In the genomic region with DNA sequence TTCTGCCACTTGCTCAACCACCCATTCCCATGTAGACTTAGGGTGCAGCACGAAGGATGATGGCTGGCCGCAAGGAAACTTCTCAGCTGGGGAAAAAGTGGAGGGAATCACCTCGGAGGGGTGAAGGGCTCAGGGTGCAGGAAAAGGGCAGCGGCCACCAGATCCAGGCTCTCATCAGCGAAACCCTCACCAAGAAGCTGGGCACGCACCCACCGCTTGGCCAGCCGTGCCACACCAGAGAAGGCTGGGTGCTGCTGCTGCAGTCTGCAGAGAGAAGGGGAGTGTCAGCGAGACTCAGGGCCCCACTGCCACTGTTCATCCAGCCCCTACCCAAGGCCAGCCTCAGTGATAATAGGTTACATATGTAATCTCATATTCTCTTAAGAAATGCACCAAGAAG, we compare ENCODE assay signal across 19 cellular contexts. TPM values are rescaled to one million over a fixed set of nuclear protein-coding genes. Genes with fewer than 3 reads are reported as not detected.
A peak's percentile ranks its signal among the peaks of the same experiment; 100 is the strongest.
DNase-seq lines count a peak whose midpoint lies in the region; ATAC-seq, FAIRE-seq and TF ChIP-seq lines count a peak whose summit lies in the region.
"Had no signal": no experiment of that assay in that cellular context is flagged by ENCODE, and none has a peak within 500 bp of the region (broad histone marks: within the 10 kb centered on the region; RNA-seq: fewer than 3 reads in every experiment).

No MANE protein-coding gene starts in this region.

- H3K27ac Mint-ChIP-seq in activated naive CD8-positive, alpha-beta T cell treated with anti-CD3 and anti-CD28 coated beads, Interleukin-2, amount 10 ng/mL, durations not matched to agents 7 days and 5 days: no peak overlapping the region
- no peak overlapping the region for H3K27ac Mint-ChIP-seq in activated naive CD8-positive, alpha-beta T cell treated with anti-CD3 and anti-CD28 coated beads for 36 hours
- peak overlapping the region; percentile 63 for H3K27ac Mint-ChIP-seq in activated T-helper 17 cell treated with anti-CD3 and anti-CD28 coated beads, Interleukin-2, amount 50 U/mL, for 72 hours

- no peaks in the 10 kb centered on the region for H3K27me3 Mint-ChIP-seq in activated naive CD8-positive, alpha-beta T cell treated with anti-CD3 and anti-CD28 coated beads, Interleukin-2, amount 10 ng/mL, durations not matched to agents 7 days and 5 days
- no peaks in the 10 kb centered on the region for H3K27me3 Mint-ChIP-seq in activated naive CD8-positive, alpha-beta T cell treated with anti-CD3 and anti-CD28 coated beads for 36 hours
- no peaks in the 10 kb centered on the region for H3K27me3 Mint-ChIP-seq in activated T-helper 17 cell treated with anti-CD3 and anti-CD28 coated beads, Interleukin-2, amount 50 U/mL, for 72 hours

- peaks cover 7% of the 10 kb centered on the region for H3K36me3 Mint-ChIP-seq in activated naive CD8-positive, alpha-beta T cell treated with anti-CD3 and anti-CD28 coated beads, Interleukin-2, amount 10 ng/mL, durations not matched to agents 7 days and 5 days
- H3K36me3 Mint-ChIP-seq in activated naive CD8-positive, alpha-beta T cell treated with anti-CD3 and anti-CD28 coated beads for 36 hours: peaks cover 12% of the 10 kb centered on the region
- H3K36me3 Mint-ChIP-seq in activated T-helper 17 cell treated with anti-CD3 and anti-CD28 coated beads, Interleukin-2, amount 50 U/mL, for 72 hours (ENCODE audit: low read depth): peaks cover 94% of the 10 kb centered on the region

- POLR2A ChIA-PET in activated naive CD8-positive, alpha-beta T cell treated with anti-CD3 and anti-CD28 coated beads, Interleukin-2, amount 10 ng/mL, durations not matched to agents 7 days and 5 days (lab: Charles Lee): interaction anchor here (1.2 kb wide), 1 partner anchor 12 kb away, joined by 5 read pairs; no protein-coding TSS in a partner anchor

- H3K9me3 Mint-ChIP-seq in activated naive CD8-positive, alpha-beta T cell treated with anti-CD3 and anti-CD28 coated beads, Interleukin-2, amount 10 ng/mL, durations not matched to agents 7 days and 5 days: no peaks in the 10 kb centered on the region
- H3K9me3 Mint-ChIP-seq in activated naive CD8-positive, alpha-beta T cell treated with anti-CD3 and anti-CD28 coated beads for 36 hours: no peaks in the 10 kb centered on the region
- H3K9me3 Mint-ChIP-seq in activated T-helper 17 cell treated with anti-CD3 and anti-CD28 coated beads, Interleukin-2, amount 50 U/mL, for 72 hours: no peaks in the 10 kb centered on the region

- H3K4me1 Mint-ChIP-seq in activated naive CD8-positive, alpha-beta T cell treated with anti-CD3 and anti-CD28 coated beads, Interleukin-2, amount 10 ng/mL, durations not matched to agents 7 days and 5 days: peaks cover 2% of the 10 kb centered on the region
- peaks cover 4% of the 10 kb centered on the region for H3K4me1 Mint-ChIP-seq in activated naive CD8-positive, alpha-beta T cell treated with anti-CD3 and anti-CD28 coated beads for 36 hours
- peaks cover 4% of the 10 kb centered on the region for H3K4me1 Mint-ChIP-seq in activated T-helper 17 cell treated with anti-CD3 and anti-CD28 coated beads, Interleukin-2, amount 50 U/mL, for 72 hours

- no peak for FAIRE-seq in D721Med (lab: Jason Lieb, UNC)
- FAIRE-seq: HTR-8/SVneo had no signal

- DNase-seq in activated naive CD8-positive, alpha-beta T cell treated with anti-CD3 and anti-CD28 coated beads, Interleukin-2, amount 10 ng/mL, durations not matched to agents 7 days and 5 days: peak; percentile 2
- DNase-seq in activated naive CD8-positive, alpha-beta T cell treated with anti-CD3 and anti-CD28 coated beads for 36 hours: no peak
- DNase-seq in D721Med (ENCODE audit: insufficient read length, low spot score) (peak; percentile 9), posterior vena cava (ENCODE audit: low spot score) (peak; percentile 58), DMS153 treated with DMSO at 0.1 percent for 48 hours (lab: John Stamatoyannopoulos, UW; ENCODE audit: unreplicated experiment) (no peak)
- no peak for DNase-seq in activated CD8-positive, alpha-beta memory T cell treated with anti-CD3 and anti-CD28 coated beads for 24 hours
- no peak for DNase-seq in stimulated activated naive CD4-positive, alpha-beta T cell treated with Interleukin-2 at 50 U/mL for 16 hours (lab: John Stamatoyannopoulos, UW)
- DNase-seq: DND-41, GM23248, IMR-90, NCI-H1417 treated with DMSO at 0.1 percent for 48 hours, NCI-H1930, NCI-H226, NCI-H524 had no signal

- H3K4me3 Mint-ChIP-seq in activated naive CD8-positive, alpha-beta T cell treated with anti-CD3 and anti-CD28 coated beads, Interleukin-2, amount 10 ng/mL, durations not matched to agents 7 days and 5 days: no peak overlapping the region
- no peak overlapping the region for H3K4me3 Mint-ChIP-seq in activated naive CD8-positive, alpha-beta T cell treated with anti-CD3 and anti-CD28 coated beads for 36 hours
- no peak overlapping the region for H3K4me3 Mint-ChIP-seq in activated T-helper 17 cell treated with anti-CD3 and anti-CD28 coated beads, Interleukin-2, amount 50 U/mL, for 72 hours

- TF ChIP-seq CTCF in D721Med (IDR thresholded peaks at IDR 0.05; ENCODE audit: insufficient read depth, missing control alignments): no peak

- intact Hi-C loops in posterior vena cava (cut with DNase I): loop anchor here in 1 of 2 donors (10.0 kb wide), 1 partner anchor 90 kb away; no protein-coding TSS in a partner anchor

- no peak for ATAC-seq in activated naive CD8-positive, alpha-beta T cell treated with anti-CD3 and anti-CD28 coated beads, Interleukin-2, amount 10 ng/mL, durations not matched to agents 7 days and 5 days (ENCODE audit: low read depth)
- no peak for ATAC-seq in activated T-helper 17 cell treated with anti-CD3 and anti-CD28 coated beads, Interleukin-2, amount 50 U/mL, for 72 hours (replicated peaks)
- ATAC-seq: HCT116 had no signal

RNA-seq across cellular contexts. Expression of a gene that starts 8.6 kb away (rescaled TPM):
- 10 to 100 TPM; 30.1 to 33.2 TPM for total RNA-seq in activated naive CD8-positive, alpha-beta T cell treated with anti-CD3 and anti-CD28 coated beads, Interleukin-2, amount 10 ng/mL, durations not matched to agents 7 days and 5 days
- 10 to 100 TPM; 80.8 to 82.2 TPM for total RNA-seq in activated naive CD8-positive, alpha-beta T cell treated with anti-CD3 and anti-CD28 coated beads for 36 hours
- 10 to 100 TPM; 25.9 to 58.3 TPM for total RNA-seq in activated T-helper 17 cell treated with anti-CD3 and anti-CD28 coated beads, Interleukin-2, amount 50 U/mL, for 72 hours
- 10 to 100 TPM; 20.9 to 24.8 TPM for total RNA-seq in posterior vena cava

RNA-seq across cellular contexts. Expression of a gene that starts 17.7 kb away (rescaled TPM):
- total RNA-seq in activated naive CD8-positive, alpha-beta T cell treated with anti-CD3 and anti-CD28 coated beads, Interleukin-2, amount 10 ng/mL, durations not matched to agents 7 days and 5 days: 10 to 100 TPM; 29.1 to 32.0 TPM
- total RNA-seq in activated naive CD8-positive, alpha-beta T cell treated with anti-CD3 and anti-CD28 coated beads for 36 hours: 1 to 10 TPM; 2.3 to 2.9 TPM
- 10 to 100 TPM; 37.3 to 72.5 TPM for total RNA-seq in activated T-helper 17 cell treated with anti-CD3 and anti-CD28 coated beads, Interleukin-2, amount 50 U/mL, for 72 hours
- 1 to 10 TPM; 5.5 to 8.4 TPM for total RNA-seq in posterior vena cava
- total RNA-seq: G401, GM23248 had no signal

RNA-seq across cellular contexts. Expression of a gene that starts 59.0 kb away (rescaled TPM):
- not detected for total RNA-seq in activated naive CD8-positive, alpha-beta T cell treated with anti-CD3 and anti-CD28 coated beads, Interleukin-2, amount 10 ng/mL, durations not matched to agents 7 days and 5 days
- under 1 TPM; 0.14 to 0.56 TPM for total RNA-seq in activated naive CD8-positive, alpha-beta T cell treated with anti-CD3 and anti-CD28 coated beads for 36 hours
- total RNA-seq in activated T-helper 17 cell treated with anti-CD3 and anti-CD28 coated beads, Interleukin-2, amount 50 U/mL, for 72 hours: 1 to 10 TPM; 2.9 to 9.7 TPM
- total RNA-seq in posterior vena cava: not detected
- total RNA-seq: RPMI7951 had no signal

Comparison
In these comparisons a context has a peak if more than half of its experiments do, and no peak if none do; other contexts are left out.
1. DNase-seq: peak in activated naive CD8-positive, alpha-beta T cell treated with anti-CD3 and anti-CD28 coated beads, Interleukin-2, amount 10 ng/mL, durations not matched to agents 7 days and 5 days (single experiment), D721Med (single experiment) and posterior vena cava (single experiment); none in activated naive CD8-positive, alpha-beta T cell treated with anti-CD3 and anti-CD28 coated beads for 36 hours (single experiment), DMS153 treated with DMSO at 0.1 percent for 48 hours (single experiment), activated CD8-positive, alpha-beta memory T cell treated with anti-CD3 and anti-CD28 coated beads for 24 hours (single experiment) and stimulated activated naive CD4-positive, alpha-beta T cell treated with Interleukin-2 at 50 U/mL for 16 hours (single experiment).